In the genomic region with DNA sequence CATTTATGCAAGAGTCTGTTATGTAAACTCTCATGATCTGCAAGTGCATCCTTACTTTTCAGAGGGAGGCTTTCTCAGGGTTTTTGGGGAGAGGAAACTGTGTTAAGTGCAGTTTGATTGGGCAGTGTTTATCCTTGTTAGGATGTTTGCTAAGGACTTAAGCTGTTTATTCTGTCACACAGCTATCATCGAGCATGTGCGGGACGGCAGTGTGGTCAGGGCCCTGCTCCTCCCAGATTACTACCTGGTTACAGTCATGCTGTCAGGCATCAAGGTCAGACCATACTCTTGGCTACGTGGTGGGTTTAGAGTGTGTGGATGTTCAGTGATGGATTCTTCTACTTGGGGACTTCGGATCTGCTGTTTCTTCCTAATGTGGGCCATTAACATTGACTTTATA, we compare ENCODE assay signal across 1 cellular context.
TF ChIP-seq lines count a peak whose summit lies in the region.

No MANE protein-coding gene starts in this region.

TF ChIP-seq in WTC11, 78 proteins besides CTCF, POLR2A, EP300 and RAD21 (continued from another document):
- no peak for TF ChIP-seq PRDM15 (CRISPR knock-in tag; IDR thresholded peaks at IDR 0.05)
- TF ChIP-seq PRRX2 (CRISPR knock-in tag; IDR thresholded peaks at IDR 0.05) = no peak
- TF ChIP-seq AFF4 (CRISPR knock-in tag; IDR thresholded peaks at IDR 0.05; ENCODE audit: borderline replicate concordance) = no peak
- TF ChIP-seq ETV6 (CRISPR knock-in tag; IDR thresholded peaks at IDR 0.05) = no peak
- TF ChIP-seq TCF7 (CRISPR knock-in tag; IDR thresholded peaks at IDR 0.05; ENCODE audit: low read depth) = no peak
- no peak for TF ChIP-seq ZNF423 (CRISPR knock-in tag; IDR thresholded peaks at IDR 0.05)
- no peak for TF ChIP-seq E2F1 (CRISPR knock-in tag; IDR thresholded peaks at IDR 0.05)
- TF ChIP-seq CREB1 (CRISPR knock-in tag; IDR thresholded peaks at IDR 0.05) = no peak
- TF ChIP-seq ZNF232 (CRISPR knock-in tag; IDR thresholded peaks at IDR 0.05) = no peak
- no peak for TF ChIP-seq RORB (CRISPR knock-in tag; IDR thresholded peaks at IDR 0.05)
- TF ChIP-seq JAZF1 (CRISPR knock-in tag; IDR thresholded peaks at IDR 0.05) = no peak
- TF ChIP-seq FOXP1 (CRISPR knock-in tag; IDR thresholded peaks at IDR 0.05; ENCODE audit: borderline replicate concordance) = no peak
